In genomic region chr4:183407635-183408463, GRCh38 we compare ENCODE assay signal across 8 cellular contexts. TPM values are rescaled to one million over a fixed set of nuclear protein-coding genes. Genes with fewer than 3 reads are reported as not detected.
A peak's percentile ranks its signal among the peaks of the same experiment; 100 is the strongest.
DNase-seq lines count a peak whose midpoint lies in the region.

No MANE protein-coding gene starts in this region.

- peaks cover 9% of the 10 kb centered on the region for H3K4me1 Mint-ChIP-seq in T-helper 2 cell treated with Interferon-gamma antibody and Interleukin-4, amounts not matched to agents 5 μg/mL and 100 μg/mL, for 36 hours (ENCODE audit: low read depth)
- peaks cover 8% of the 10 kb centered on the region for H3K4me1 Mint-ChIP-seq in activated T-helper 1 cell treated with anti-CD3 and anti-CD28 coated beads, Interleukin-12 subunit alpha, Interleukin-12 subunit beta, Interleukin-2, Interleukin-4 antibody, amounts not matched to agents 30 ng/mL and 10 ng/mL and 1 ng/mL, durations not matched to agents 14 hours and 24 hours and 36 hours (ENCODE audit: low read depth)

- intact Hi-C loops in activated T-helper 1 cell treated with anti-CD3 and anti-CD28 coated beads, Interleukin-12 subunit alpha, Interleukin-12 subunit beta, Interleukin-2, Interleukin-4 antibody, amounts not matched to agents 30 ng/mL and 10 ng/mL and 1 ng/mL, durations not matched to agents 14 hours and 24 hours and 36 hours (cut with micrococcal nuclease), result loop anchor here (1.0 to 10.0 kb wide), 5 partner anchors 10 to 603 kb away; partner anchors contain the start of gene CDKN2AIP

- peak overlapping the region; percentile 53 to 68 for H3K9ac ChIP-seq in stomach smooth muscle (ENCODE audit: low read length in 2 of 2)

- no peaks in the 10 kb centered on the region for H3K36me3 Mint-ChIP-seq in T-helper 2 cell treated with Interferon-gamma antibody and Interleukin-4, amounts not matched to agents 5 μg/mL and 100 μg/mL, for 36 hours (ENCODE audit: low read depth)
- no peaks in the 10 kb centered on the region for H3K36me3 Mint-ChIP-seq in activated T-helper 1 cell treated with anti-CD3 and anti-CD28 coated beads, Interleukin-12 subunit alpha, Interleukin-12 subunit beta, Interleukin-2, Interleukin-4 antibody, amounts not matched to agents 30 ng/mL and 10 ng/mL and 1 ng/mL, durations not matched to agents 14 hours and 24 hours and 36 hours (ENCODE audit: low read depth)

- no peaks in the 10 kb centered on the region for H3K27me3 ChIP-seq in layer of hippocampus (ENCODE audit: control insufficient read depth, insufficient read depth, low read length)
- H3K27me3 ChIP-seq in stomach smooth muscle (ENCODE audit: control insufficient read depth in 1 of 2, insufficient read depth in 2 of 2, low read length in 2 of 2), result no peaks in the 10 kb centered on the region

- no peaks in the 10 kb centered on the region for H3K36me3 ChIP-seq in stomach smooth muscle (ENCODE audit: control insufficient read depth in 2 of 2, insufficient read depth in 2 of 2, low read length in 2 of 2)

- H3K9me3 Mint-ChIP-seq in T-helper 2 cell treated with Interferon-gamma antibody and Interleukin-4, amounts not matched to agents 5 μg/mL and 100 μg/mL, for 36 hours, result no peaks in the 10 kb centered on the region
- H3K9me3 Mint-ChIP-seq in activated T-helper 1 cell treated with anti-CD3 and anti-CD28 coated beads, Interleukin-12 subunit alpha, Interleukin-12 subunit beta, Interleukin-2, Interleukin-4 antibody, amounts not matched to agents 30 ng/mL and 10 ng/mL and 1 ng/mL, durations not matched to agents 14 hours and 24 hours and 36 hours, result no peaks in the 10 kb centered on the region

- H3K27ac ChIP-seq in layer of hippocampus (ENCODE audit: low read depth, low read length) (peak overlapping the region; percentile 68), stomach smooth muscle (ENCODE audit: low read length) (no peak overlapping the region)

- DNase-seq in T-helper 2 cell treated with Interferon-gamma antibody and Interleukin-4, amounts not matched to agents 5 μg/mL and 100 μg/mL, for 36 hours (ENCODE audit: low spot score), result no peak
- DNase-seq in T-helper 2 cell (no peak), H4 (ENCODE audit: low spot score) (no peak), NCI-H146 (lab: John Stamatoyannopoulos, UW) (no peak)
- no peak for DNase-seq in activated T-helper 1 cell treated with anti-CD3 and anti-CD28 coated beads, Interleukin-12 subunit alpha, Interleukin-12 subunit beta, Interleukin-2, Interleukin-4 antibody, amounts not matched to agents 30 ng/mL and 10 ng/mL and 1 ng/mL, durations not matched to agents 14 hours and 24 hours and 36 hours (ENCODE audit: low spot score)
- DNase-seq in activated CD8-positive, alpha-beta memory T cell treated with anti-CD3 and anti-CD28 coated beads, Interleukin-2, amount 50 U/mL, for 4 hours, result no peak

- peaks cover under 1% of the 10 kb centered on the region for H3K27me3 Mint-ChIP-seq in T-helper 2 cell treated with Interferon-gamma antibody and Interleukin-4, amounts not matched to agents 5 μg/mL and 100 μg/mL, for 36 hours (ENCODE audit: low read depth)
- H3K27me3 Mint-ChIP-seq in activated T-helper 1 cell treated with anti-CD3 and anti-CD28 coated beads, Interleukin-12 subunit alpha, Interleukin-12 subunit beta, Interleukin-2, Interleukin-4 antibody, amounts not matched to agents 30 ng/mL and 10 ng/mL and 1 ng/mL, durations not matched to agents 14 hours and 24 hours and 36 hours (ENCODE audit: insufficient read depth), result peaks cover 10% of the 10 kb centered on the region

- peak overlapping the region; percentile 87 for H3K27ac Mint-ChIP-seq in T-helper 2 cell treated with Interferon-gamma antibody and Interleukin-4, amounts not matched to agents 5 μg/mL and 100 μg/mL, for 36 hours
- peak overlapping the region; percentile 71 for H3K27ac Mint-ChIP-seq in activated T-helper 1 cell treated with anti-CD3 and anti-CD28 coated beads, Interleukin-12 subunit alpha, Interleukin-12 subunit beta, Interleukin-2, Interleukin-4 antibody, amounts not matched to agents 30 ng/mL and 10 ng/mL and 1 ng/mL, durations not matched to agents 14 hours and 24 hours and 36 hours

- no peaks in the 10 kb centered on the region for H3K4me1 ChIP-seq in stomach smooth muscle (ENCODE audit: control insufficient read depth, insufficient read depth, low read length)

- peak overlapping the region; percentile 73 to 76 for H3K4me3 ChIP-seq in stomach smooth muscle (ENCODE audit: low read length in 2 of 2)

- no peaks in the 10 kb centered on the region for H3K9me3 ChIP-seq in stomach smooth muscle (ENCODE audit: control insufficient read depth in 2 of 2, low read length in 2 of 2)

- peak overlapping the region; percentile 71 for H3K4me3 Mint-ChIP-seq in T-helper 2 cell treated with Interferon-gamma antibody and Interleukin-4, amounts not matched to agents 5 μg/mL and 100 μg/mL, for 36 hours
- peak overlapping the region; percentile 81 for H3K4me3 Mint-ChIP-seq in activated T-helper 1 cell treated with anti-CD3 and anti-CD28 coated beads, Interleukin-12 subunit alpha, Interleukin-12 subunit beta, Interleukin-2, Interleukin-4 antibody, amounts not matched to agents 30 ng/mL and 10 ng/mL and 1 ng/mL, durations not matched to agents 14 hours and 24 hours and 36 hours

RNA-seq across cellular contexts. Expression of gene CDKN2AIP, which starts 36.6 kb away (rescaled TPM):
- 23.9 and 24.1 TPM in 2 replicates for total RNA-seq in activated T-helper 1 cell treated with anti-CD3 and anti-CD28 coated beads, Interleukin-12 subunit alpha, Interleukin-12 subunit beta, Interleukin-2, Interleukin-4 antibody, amounts not matched to agents 30 ng/mL and 10 ng/mL and 1 ng/mL, durations not matched to agents 14 hours and 24 hours and 36 hours
- total RNA-seq in H4 (2014; rRNA removed; shearing (Covaris generic)), result 13.0 and 16.5 TPM in 2 replicates
